10 cellular contexts compared by ENCODE assay signal in the genomic region with DNA sequence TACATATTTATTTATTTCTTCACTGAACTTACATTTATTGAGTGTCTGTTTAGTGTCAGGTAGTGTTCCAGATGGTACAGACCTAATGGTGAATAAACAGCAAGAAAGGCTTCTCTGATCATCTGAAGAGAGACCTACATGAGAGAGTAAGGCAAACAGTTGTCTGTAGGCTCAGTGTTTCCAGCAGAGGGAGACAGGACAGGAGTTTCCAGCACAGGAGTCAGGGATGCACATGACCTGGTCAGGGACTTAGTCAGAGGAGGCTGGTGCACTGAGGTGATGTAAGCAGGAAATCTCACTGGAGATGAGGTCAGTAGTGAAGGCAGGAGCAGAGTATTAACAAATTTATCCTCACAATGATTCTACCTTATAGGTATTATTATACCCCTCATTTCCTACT.
DNase-seq lines count a peak whose midpoint lies in the region; ATAC-seq, FAIRE-seq and TF ChIP-seq lines count a peak whose summit lies in the region.
"Had no signal": no experiment of that assay in that cellular context is flagged by ENCODE, and none has a peak within 500 bp of the region (broad histone marks: within the 10 kb centered on the region; RNA-seq: fewer than 3 reads in every experiment).

No MANE protein-coding gene starts in this region.

- no TSS peak for BruUV-seq in Calu3 (replicated peaks; lab: Mats Ljungman, UMichigan)

- no peaks in the 10 kb centered on the region for H3K79me2 ChIP-seq in astrocyte (ENCODE audit: insufficient read depth, low read length)

- H3K27ac ChIP-seq in astrocyte (ENCODE audit: low read depth, low read length), result no peak overlapping the region

- no peaks in the 10 kb centered on the region for H3K9me3 ChIP-seq in astrocyte (ENCODE audit: insufficient read depth, low read depth, low read length)

- CTCF ChIA-PET in Calu3 (lab: Charles Lee), result no interaction called here

- H4K20me1 ChIP-seq in astrocyte (ENCODE audit: insufficient read depth, low read length), result no peaks in the 10 kb centered on the region

- DNase-seq in Calu3, result peak; percentile 34
- peak; percentile 25 for DNase-seq in MV-4-11 (lab: John Stamatoyannopoulos, UW)
- peak; percentile 65 for DNase-seq in astrocyte (ENCODE audit: low read depth)
- DNase-seq in kidney epithelial cell (ENCODE audit: low read depth), result peak; percentile 87
- DNase-seq in NK-92 treated with Interleukin-12 subunit alpha and Interleukin-12 subunit beta, amount 100 ng/mL, for 24 hours (lab: John Stamatoyannopoulos, UW), result no peak
- DNase-seq in NCI-H345 treated with DMSO at 0.1 percent for 48 hours (lab: John Stamatoyannopoulos, UW; ENCODE audit: unreplicated experiment), result no peak
- DNase-seq: activated CD4-positive, alpha-beta T cell treated with anti-CD3 and anti-CD28 coated beads for 4 hours had no signal

- no peak overlapping the region for H3K4me3 Mint-ChIP-seq in Calu3 (ENCODE audit: low read depth, unreplicated experiment)
- no peak overlapping the region for H3K4me3 Mint-ChIP-seq in astrocyte (ENCODE audit: unreplicated experiment)
- H3K4me3 Mint-ChIP-seq: stimulated activated naive CD8-positive, alpha-beta T cell treated with anti-CD3 and anti-CD28 coated beads, Interleukin-15, Interleukin-2, amounts not matched to agents 100 ng/mL and 50 ng/mL, for 24 hours had no signal

- H3K27ac Mint-ChIP-seq in Calu3 (ENCODE audit: unreplicated experiment), result no peak overlapping the region
- no peak overlapping the region for H3K27ac Mint-ChIP-seq in astrocyte (ENCODE audit: unreplicated experiment)
- H3K27ac Mint-ChIP-seq: stimulated activated naive CD8-positive, alpha-beta T cell treated with anti-CD3 and anti-CD28 coated beads, Interleukin-15, Interleukin-2, amounts not matched to agents 100 ng/mL and 50 ng/mL, for 24 hours had no signal

- no peaks in the 10 kb centered on the region for H3K4me1 Mint-ChIP-seq in Calu3 (ENCODE audit: low read depth, unreplicated experiment)
- H3K4me1 Mint-ChIP-seq in astrocyte (ENCODE audit: low read depth, unreplicated experiment), result peaks cover 12% of the 10 kb centered on the region

- ATAC-seq in GM19397 (IDR thresholded peaks at IDR 0.05; ENCODE audit: unreplicated experiment) (no peak), HG02938 (IDR thresholded peaks at IDR 0.05; ENCODE audit: unreplicated experiment) (no peak)

- H3K36me3 ChIP-seq in astrocyte (ENCODE audit: insufficient read depth, low read length) (no peaks in the 10 kb centered on the region), kidney epithelial cell (ENCODE audit: control insufficient read depth, insufficient read depth, low read length) (no peaks in the 10 kb centered on the region)

- H3K4me3 ChIP-seq in astrocyte (ENCODE audit: insufficient read depth, low read depth, low read length) (no peak overlapping the region), kidney epithelial cell (ENCODE audit: low read depth, low read length) (no peak overlapping the region)

- intact Hi-C loops in Calu3 (cut with micrococcal nuclease; ENCODE audit: unreplicated experiment), result loop anchor here (1.0 kb wide), 1 partner anchor 97 kb away; no protein-coding TSS in a partner anchor

- H3K27me3 ChIP-seq in astrocyte (ENCODE audit: insufficient read depth, low read length) (no peaks in the 10 kb centered on the region), kidney epithelial cell (ENCODE audit: control insufficient read depth, insufficient read depth, low read length) (no peaks in the 10 kb centered on the region)

- H3K27me3 Mint-ChIP-seq in Calu3 (ENCODE audit: unreplicated experiment) (no peaks in the 10 kb centered on the region), astrocyte (ENCODE audit: low read depth, unreplicated experiment) (no peaks in the 10 kb centered on the region)
- H3K27me3 Mint-ChIP-seq: stimulated activated naive CD8-positive, alpha-beta T cell treated with anti-CD3 and anti-CD28 coated beads, Interleukin-15, Interleukin-2, amounts not matched to agents 100 ng/mL and 50 ng/mL, for 24 hours had no signal

- no peak overlapping the region for H2AFZ ChIP-seq in astrocyte (ENCODE audit: low read depth, low read length)

- no peak overlapping the region for H3K9ac ChIP-seq in astrocyte (ENCODE audit: low read length)

- H3K4me2 ChIP-seq in astrocyte (ENCODE audit: low read length), result no peak overlapping the region

- H3K9me3 Mint-ChIP-seq in Calu3 (ENCODE audit: low read depth, unreplicated experiment) (peaks cover 4% of the 10 kb centered on the region), astrocyte (ENCODE audit: unreplicated experiment) (no peaks in the 10 kb centered on the region)

- FAIRE-seq in astrocyte (lab: Jason Lieb, UNC), result no peak

- H3K36me3 Mint-ChIP-seq in Calu3 (ENCODE audit: insufficient read depth, unreplicated experiment) (no peaks in the 10 kb centered on the region), astrocyte (ENCODE audit: low read depth, unreplicated experiment) (no peaks in the 10 kb centered on the region)

- peaks cover 12% of the 10 kb centered on the region for H3K4me1 ChIP-seq in astrocyte (ENCODE audit: insufficient read depth, low read length)

- no peak for TF ChIP-seq CTCF in Calu3 (IDR thresholded peaks at IDR 0.05; ENCODE audit: unreplicated experiment)
- TF ChIP-seq CTCF in astrocyte (IDR thresholded peaks at IDR 0.05; ENCODE audit: insufficient read depth, low read depth, low read length), result peak; percentile 54
- TF ChIP-seq CTCF in kidney epithelial cell (IDR thresholded peaks at IDR 0.05; ENCODE audit: insufficient read depth, low read length, poor library complexity, severe bottlenecking), result peak; percentile 75

Comparison
In these comparisons a context has a peak if more than half of its experiments do, and no peak if none do; other contexts are left out.
1. DNase-seq: peak in Calu3 (single experiment), MV-4-11 (single experiment), astrocyte (single experiment) and kidney epithelial cell (single experiment); none in NK-92 treated with Interleukin-12 subunit alpha and Interleukin-12 subunit beta, amount 100 ng/mL, for 24 hours (single experiment) and NCI-H345 treated with DMSO at 0.1 percent for 48 hours (single experiment).